ENCODE assay signal across 1 cellular context in genomic region chr2:240155080-240156025, GRCh38.
TF ChIP-seq lines count a peak whose summit lies in the region.

No MANE protein-coding gene starts in this region.

TF ChIP-seq in IMR-90, 13 proteins besides CTCF, POLR2A, EP300 and RAD21 (continued from another document):
- TF ChIP-seq ELK1 (IDR thresholded peaks at IDR 0.05; ENCODE audit: borderline replicate concordance, low read depth, low read length), result no peak
- no peak for TF ChIP-seq RCOR1 (IDR thresholded peaks at IDR 0.05; ENCODE audit: insufficient replicate concordance, low read length)
- no peak for TF ChIP-seq MAZ (IDR thresholded peaks at IDR 0.05; ENCODE audit: borderline replicate concordance, low read depth, low read length)
- no peak for TF ChIP-seq MAFK (IDR thresholded peaks at IDR 0.05; ENCODE audit: low read depth, low read length)
